In the genomic region with DNA sequence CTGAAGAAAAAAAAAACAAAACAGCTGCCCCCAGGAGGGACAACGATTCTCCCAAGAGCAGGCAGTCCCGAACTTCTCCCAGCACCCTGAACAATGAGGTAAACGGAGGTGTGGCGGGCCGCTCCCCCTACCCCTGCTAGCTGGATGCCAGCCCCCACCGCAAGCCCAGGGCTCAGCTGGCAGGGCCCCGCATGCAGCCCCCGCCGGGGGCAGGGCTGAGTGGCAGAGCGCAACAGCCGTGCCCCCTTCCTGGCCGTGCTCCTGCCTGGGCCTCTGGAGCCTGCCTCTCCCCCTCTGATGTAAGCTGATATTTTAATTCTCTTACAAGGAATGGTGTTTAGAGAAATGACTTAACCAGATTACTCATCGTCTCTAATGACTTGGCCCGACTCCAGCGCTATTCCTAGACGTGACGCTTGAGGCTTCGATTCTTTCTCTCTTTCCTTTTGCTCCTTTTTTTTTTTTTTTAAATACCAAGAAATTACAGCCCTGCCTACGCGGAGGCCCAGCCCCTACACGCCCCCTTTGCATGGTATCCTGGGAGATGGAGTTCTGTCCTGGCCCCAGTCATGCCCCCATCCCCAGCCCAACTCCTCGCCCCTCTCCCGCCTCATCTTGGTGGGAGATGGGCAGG, we compare ENCODE assay signal across 1 cellular context.
TF ChIP-seq lines count a peak whose summit lies in the region.

No MANE protein-coding gene starts in this region.

TF ChIP-seq in SK-N-SH, 30 proteins besides CTCF, POLR2A, EP300 and RAD21 (continued from another document):
- TF ChIP-seq REST (IDR thresholded peaks at IDR 0.05; ENCODE audit: low read depth, low read length): no peak
- 0 out of 2 replicates have a peak, but pooled peaks have one; percentile 8 for TF ChIP-seq ELF1 (IDR thresholded peaks at IDR 0.05)
- no peak for TF ChIP-seq EZH2phosphoT487 (IDR thresholded peaks at IDR 0.05; ENCODE audit: borderline replicate concordance, low read depth)
- TF ChIP-seq GATA2 (CRISPR knock-in tag; IDR thresholded peaks at IDR 0.05): no peak
- TF ChIP-seq, protein P1, sequence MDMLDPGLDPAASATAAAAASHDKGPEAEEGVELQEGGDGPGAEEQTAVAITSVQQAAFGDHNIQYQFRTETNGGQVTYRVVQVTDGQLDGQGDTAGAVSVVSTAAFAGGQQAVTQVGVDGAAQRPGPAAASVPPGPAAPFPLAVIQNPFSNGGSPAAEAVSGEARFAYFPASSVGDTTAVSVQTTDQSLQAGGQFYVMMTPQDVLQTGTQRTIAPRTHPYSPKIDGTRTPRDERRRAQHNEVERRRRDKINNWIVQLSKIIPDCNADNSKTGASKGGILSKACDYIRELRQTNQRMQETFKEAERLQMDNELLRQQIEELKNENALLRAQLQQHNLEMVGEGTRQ (IDR thresholded peaks at IDR 0.05; ENCODE audit: borderline replicate concordance, low read depth, low read length): no peak
- TF ChIP-seq MEF2A (IDR thresholded peaks at IDR 0.05; ENCODE audit: borderline replicate concordance, low read depth): peak; percentile 91; the same call in 1 of the 2 replicates
- TF ChIP-seq, protein P2, sequence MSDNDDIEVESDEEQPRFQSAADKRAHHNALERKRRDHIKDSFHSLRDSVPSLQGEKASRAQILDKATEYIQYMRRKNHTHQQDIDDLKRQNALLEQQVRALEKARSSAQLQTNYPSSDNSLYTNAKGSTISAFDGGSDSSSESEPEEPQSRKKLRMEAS (IDR thresholded peaks at IDR 0.05; ENCODE audit: low read depth): peak; percentile 44; the same call in 1 of the 2 replicates
- TF ChIP-seq USF1 (IDR thresholded peaks at IDR 0.05; ENCODE audit: borderline replicate concordance, low read depth): no peak
- peak; percentile 93 for TF ChIP-seq NFIC (IDR thresholded peaks at IDR 0.05; ENCODE audit: borderline replicate concordance)
- TF ChIP-seq RCOR1 (IDR thresholded peaks at IDR 0.05; ENCODE audit: low read length): no peak
- no peak for TF ChIP-seq CHD2 (IDR thresholded peaks at IDR 0.05; ENCODE audit: low read length, partially characterized antibody)
- TF ChIP-seq SMC3 (IDR thresholded peaks at IDR 0.05; ENCODE audit: low read depth, low read length): no peak
- TF ChIP-seq FOSL2 (IDR thresholded peaks at IDR 0.05; ENCODE audit: borderline replicate concordance, low read depth): peak; percentile 81; the same call in 1 of the 2 replicates
- peak; percentile 49; the same call in 1 of the 2 replicates for TF ChIP-seq TCF12 (IDR thresholded peaks at IDR 0.05)
- TF ChIP-seq POLR2AphosphoS5 (IDR thresholded peaks at IDR 0.05; ENCODE audit: low read depth, low read length): peak; percentile 50; the same call in 1 of the 2 replicates
- TF ChIP-seq RFX5 (IDR thresholded peaks at IDR 0.05; ENCODE audit: low read length): no peak
- peak; percentile 26 for TF ChIP-seq PBX3 (IDR thresholded peaks at IDR 0.05)
- TF ChIP-seq FOXM1 (IDR thresholded peaks at IDR 0.05; ENCODE audit: low read depth): no peak
- TF ChIP-seq GABPA (IDR thresholded peaks at IDR 0.05; ENCODE audit: low read depth): no peak
- 0 out of 2 replicates have a peak, but pooled peaks have one; percentile 12 for TF ChIP-seq TAF1 (IDR thresholded peaks at IDR 0.05; ENCODE audit: borderline replicate concordance, low read depth, low read length)
